ENCODE assay signal across 1 cellular context in genomic region chr2:111941531-111941930, GRCh38.
TF ChIP-seq lines count a peak whose summit lies in the region.

No MANE protein-coding gene starts in this region.

TF ChIP-seq in endothelial cell of umbilical vein, 7 proteins besides CTCF, POLR2A, EP300 and RAD21:
- TF ChIP-seq MAX (IDR thresholded peaks at IDR 0.05; ENCODE audit: insufficient read depth, insufficient read length) (no peak), JUN (IDR thresholded peaks at IDR 0.05; ENCODE audit: borderline replicate concordance, insufficient read depth, insufficient read length, low read depth) (no peak), EZH2 (IDR thresholded peaks at IDR 0.05; ENCODE audit: borderline replicate concordance, low read depth, low read length, severe bottlenecking) (no peak), MYC (IDR thresholded peaks at IDR 0.05; ENCODE audit: low read depth, low read length) (no peak)
